Comparison of ENCODE assay signal across 9 cellular contexts in genomic region chr7:35185908-35186731, GRCh38.
DNase-seq lines count a peak whose midpoint lies in the region; ATAC-seq, FAIRE-seq and TF ChIP-seq lines count a peak whose summit lies in the region.
"Had no signal": no experiment of that assay in that cellular context is flagged by ENCODE, and none has a peak within 500 bp of the region (broad histone marks: within the 10 kb centered on the region; RNA-seq: fewer than 3 reads in every experiment).

No MANE protein-coding gene starts in this region.

- DNase-seq in NCI-H2196 (lab: John Stamatoyannopoulos, UW; ENCODE audit: unreplicated experiment): peak; percentile 41
- DNase-seq in NCI-H2196 treated with DMSO at 0.1 percent for 48 hours (lab: John Stamatoyannopoulos, UW; ENCODE audit: unreplicated experiment): no peak
- DNase-seq in NCI-H524 (lab: John Stamatoyannopoulos, UW): peak; percentile 63 to 82
- DNase-seq in ascending aorta (ENCODE audit: low spot score in 2 of 2): no peak
- no peak for DNase-seq in gastrocnemius medialis
- no peak for DNase-seq in GM12891 (ENCODE audit: insufficient read length, low spot score)

- in situ Hi-C loops in gastrocnemius medialis (cut with MboI; ENCODE audit: low sequenced_read_pairs in 4 of 4): loop anchor here in 1 of 4 donors (25.0 kb wide), 1 partner anchor 351 kb away; no protein-coding TSS in a partner anchor

- H3K4me3 ChIP-seq in ascending aorta: peak overlapping the region; percentile 42 to 58
- peak overlapping the region; percentile 31 for H3K4me3 ChIP-seq in iPS-11a (ENCODE audit: low read depth, low read length)
- H3K4me3 ChIP-seq in gastrocnemius medialis: peak overlapping the region; percentile 36 to 47 (median 42)
- H3K4me3 ChIP-seq: BLaER1 treated with 17β-estradiol and CSF1 and Interleukin-3, amounts not matched to agents 10 nM and 100 nM had no signal

- no peaks in the 10 kb centered on the region for H3K36me3 ChIP-seq in ascending aorta
- H3K36me3 ChIP-seq in gastrocnemius medialis: no peaks in the 10 kb centered on the region
- H3K36me3 ChIP-seq: BLaER1 treated with 17β-estradiol and CSF1 and Interleukin-3, amounts not matched to agents 10 nM and 100 nM had no signal

- no peaks in the 10 kb centered on the region for H3K9me3 ChIP-seq in ascending aorta
- H3K9me3 ChIP-seq in gastrocnemius medialis: no peaks in the 10 kb centered on the region

- ATAC-seq in gastrocnemius medialis: no peak
- ATAC-seq in GM21447 (IDR thresholded peaks at IDR 0.05; ENCODE audit: unreplicated experiment): no peak

- TF ChIP-seq CTCF in ascending aorta (IDR thresholded peaks at IDR 0.05): no peak
- TF ChIP-seq CTCF in gastrocnemius medialis (IDR thresholded peaks at IDR 0.05 in 4 of 5, conservative IDR thresholded peaks at IDR 0.05 in 1 of 5): no peak

- peaks cover 0 to 4% of the 10 kb centered on the region in 2 donors for H3K4me1 ChIP-seq in ascending aorta
- H3K4me1 ChIP-seq in gastrocnemius medialis: peaks cover 0 to 3% of the 10 kb centered on the region in 2 donors
- H3K4me1 ChIP-seq: BLaER1 treated with 17β-estradiol and CSF1 and Interleukin-3, amounts not matched to agents 10 nM and 100 nM had no signal

- intact Hi-C loops in ascending aorta (cut with DNase I) (no loop called here), gastrocnemius medialis (cut with DNase I; ENCODE audit: low total_unique reads) (no loop called here)

- H3K27ac ChIP-seq in ascending aorta: no peak overlapping the region
- H3K27ac ChIP-seq in gastrocnemius medialis: no peak overlapping the region
- H3K27ac ChIP-seq: BLaER1 treated with 17β-estradiol and CSF1 and Interleukin-3, amounts not matched to agents 10 nM and 100 nM had no signal

- FAIRE-seq in GM12891 (lab: Jason Lieb, UNC): no peak

- TF ChIP-seq POLR2A in gastrocnemius medialis (IDR thresholded peaks at IDR 0.05) (no peak), GM12891 (IDR thresholded peaks at IDR 0.05; ENCODE audit: low read depth, low read length) (no peak)

- H3K27me3 ChIP-seq in ascending aorta: no peaks in the 10 kb centered on the region
- peaks cover 3 to 14% (median 12%) of the 10 kb centered on the region in 3 donors for H3K27me3 ChIP-seq in gastrocnemius medialis

TF ChIP-seq in GM12891, 5 proteins besides CTCF, POLR2A, EP300 and RAD21:
- no peak for TF ChIP-seq TAF1 (IDR thresholded peaks at IDR 0.05; ENCODE audit: low read depth, low read length)
- no peak for TF ChIP-seq POU2F2 (IDR thresholded peaks at IDR 0.05; ENCODE audit: low read depth, low read length)
- no peak for TF ChIP-seq SPI1 (IDR thresholded peaks at IDR 0.05; ENCODE audit: low read depth, low read length)
- no peak for TF ChIP-seq PAX5 (IDR thresholded peaks at IDR 0.05; ENCODE audit: insufficient read depth, low read length, severe bottlenecking)
- TF ChIP-seq POLR2AphosphoS5 (IDR thresholded peaks at IDR 0.05; ENCODE audit: low read depth, low read length): no peak

Comparison
In these comparisons a context has a peak if more than half of its experiments do, and no peak if none do; other contexts are left out.
1. DNase-seq: peak in NCI-H2196 (single experiment) and NCI-H524 (2 of 2); none in NCI-H2196 treated with DMSO at 0.1 percent for 48 hours (single experiment), ascending aorta (0 of 2), gastrocnemius medialis (0 of 2) and GM12891 (single experiment).
2. Peak in every context shown above with its lines, with median percentiles within 50 percentile points of each other: H3K4me3 ChIP-seq.